9 cellular contexts compared by ENCODE assay signal in the genomic region with DNA sequence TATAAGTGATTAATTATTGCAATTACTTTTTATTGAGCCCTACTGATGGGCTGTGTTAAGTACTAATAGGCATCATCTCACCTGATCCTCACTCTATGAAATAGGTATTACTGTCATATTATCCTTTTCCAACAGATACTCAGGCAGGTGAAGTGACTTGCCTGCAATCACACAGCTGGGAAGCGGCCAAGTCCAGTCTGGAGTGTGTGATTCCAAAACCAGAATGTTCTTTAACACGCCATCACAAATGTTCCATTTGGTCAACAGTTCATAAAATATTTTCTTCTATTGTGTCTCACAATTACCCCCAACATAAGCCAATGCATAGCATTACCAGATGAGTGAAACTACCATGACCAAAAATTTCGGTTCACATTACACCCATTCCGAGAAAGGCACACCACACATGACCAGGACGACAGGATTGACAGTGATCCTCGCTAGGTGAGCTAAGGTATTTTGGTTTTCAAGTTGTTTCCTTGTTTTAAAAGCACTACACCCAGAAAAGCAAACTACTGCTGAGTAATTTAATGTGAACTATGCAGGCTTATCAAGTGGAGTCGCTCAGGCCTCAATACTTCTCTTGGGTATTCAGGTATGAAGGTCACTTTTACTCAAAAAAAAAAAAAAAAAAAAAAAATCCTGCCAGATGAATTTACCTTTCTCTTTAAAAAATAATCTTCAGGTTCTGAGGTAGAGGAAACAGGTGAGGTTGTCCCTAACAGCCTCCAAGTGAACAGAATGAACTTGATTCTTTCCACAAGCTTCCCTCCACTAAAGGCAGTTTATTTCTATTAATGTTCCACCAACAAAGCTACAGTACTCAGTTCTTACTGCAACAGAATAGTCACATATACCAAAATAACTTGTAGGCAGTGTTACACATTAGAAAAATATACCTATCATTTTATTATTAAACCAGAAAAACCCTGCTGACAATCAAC. TPM values are rescaled to one million over a fixed set of nuclear protein-coding genes. Genes with fewer than 3 reads are reported as not detected.
A peak's percentile ranks its signal among the peaks of the same experiment; 100 is the strongest.
DNase-seq lines count a peak whose midpoint lies in the region; ATAC-seq and TF ChIP-seq lines count a peak whose summit lies in the region.
"Had no signal": no experiment of that assay in that cellular context is flagged by ENCODE, and none has a peak within 500 bp of the region (broad histone marks: within the 10 kb centered on the region; RNA-seq: fewer than 3 reads in every experiment).

No MANE protein-coding gene starts in this region.

- no peak overlapping the region for H3K27ac Mint-ChIP-seq in central memory CD8-positive, alpha-beta T cell (ENCODE audit: low read depth)
- H3K27ac Mint-ChIP-seq in mesothelial cell of epicardium (peak overlapping the region; percentile 86), type B pancreatic cell (peak overlapping the region; percentile 99)

- no peak for ATAC-seq in Right ventricle myocardium inferior
- no peak for ATAC-seq in central memory CD8-positive, alpha-beta T cell (replicated peaks; ENCODE audit: extremely low read depth, poor library complexity, severe bottlenecking)
- ATAC-seq in GM19395 (IDR thresholded peaks at IDR 0.05; ENCODE audit: unreplicated experiment) = no peak
- ATAC-seq in GM18520 (IDR thresholded peaks at IDR 0.05; ENCODE audit: unreplicated experiment) = no peak

- peaks cover 30% of the 10 kb centered on the region for H3K36me3 Mint-ChIP-seq in central memory CD8-positive, alpha-beta T cell (ENCODE audit: insufficient read depth)
- H3K36me3 Mint-ChIP-seq in mesothelial cell of epicardium (no peaks in the 10 kb centered on the region), type B pancreatic cell (peaks cover 4% of the 10 kb centered on the region)

- H3K27me3 Mint-ChIP-seq in central memory CD8-positive, alpha-beta T cell = no peaks in the 10 kb centered on the region
- no peaks in the 10 kb centered on the region for H3K27me3 Mint-ChIP-seq in mesothelial cell of epicardium (ENCODE audit: low read depth)
- H3K27me3 Mint-ChIP-seq in type B pancreatic cell = peaks cover 6% of the 10 kb centered on the region

- H3K36me3 ChIP-seq in cardiac muscle cell = no peaks in the 10 kb centered on the region

- no peaks in the 10 kb centered on the region for H3K27me3 ChIP-seq in cardiac muscle cell

- peaks cover 85% of the 10 kb centered on the region for H3K4me1 Mint-ChIP-seq in central memory CD8-positive, alpha-beta T cell
- peaks cover 56% of the 10 kb centered on the region for H3K4me1 Mint-ChIP-seq in mesothelial cell of epicardium
- H3K4me1 Mint-ChIP-seq in type B pancreatic cell (ENCODE audit: unreplicated experiment) = peaks cover 42% of the 10 kb centered on the region

- DNase-seq in cardiac muscle cell (ENCODE audit: low read depth in 1 of 2, low spot score in 1 of 2) = no peak
- DNase-seq in Right ventricle myocardium inferior (ENCODE audit: missing footprints) = no peak
- no peak for DNase-seq in central memory CD8-positive, alpha-beta T cell (ENCODE audit: low spot score in 2 of 2)
- no peak for DNase-seq in mesothelial cell of epicardium (ENCODE audit: low spot score in 2 of 2, unreplicated experiment in 2 of 2)
- no peak for DNase-seq in type B pancreatic cell (ENCODE audit: extremely low spot score, unreplicated experiment)
- DNase-seq in UCSD-AML1 (lab: John Stamatoyannopoulos, UW; ENCODE audit: unreplicated experiment) = no peak
- DNase-seq: SHP77 had no signal

- H3K9me3 Mint-ChIP-seq in central memory CD8-positive, alpha-beta T cell = no peaks in the 10 kb centered on the region
- H3K9me3 Mint-ChIP-seq in mesothelial cell of epicardium (peaks cover 4% of the 10 kb centered on the region), type B pancreatic cell (no peaks in the 10 kb centered on the region)

- H3K4me3 Mint-ChIP-seq in central memory CD8-positive, alpha-beta T cell = peak overlapping the region; percentile 88
- H3K4me3 Mint-ChIP-seq in mesothelial cell of epicardium = peak overlapping the region; percentile 39
- H3K4me3 Mint-ChIP-seq in type B pancreatic cell = peak overlapping the region; percentile 96

- H3K9me3 ChIP-seq in cardiac muscle cell (ENCODE audit: low read depth) = no peaks in the 10 kb centered on the region

- intact Hi-C loops in Right ventricle myocardium inferior (cut with DNase I) = loop anchor here (2.0 kb wide), 1 partner anchor 21 kb away; no protein-coding TSS in a partner anchor

- H3K4me1 ChIP-seq in cardiac muscle cell (ENCODE audit: low read depth) = peaks cover 45% of the 10 kb centered on the region

- no peak overlapping the region for H3K4me3 ChIP-seq in cardiac muscle cell

- no peak for TF ChIP-seq CTCF in cardiac muscle cell (IDR thresholded peaks at IDR 0.05; ENCODE audit: low read depth, low read length)
- no peak for TF ChIP-seq CTCF in mesothelial cell of epicardium (IDR thresholded peaks at IDR 0.05; ENCODE audit: unreplicated experiment)
- TF ChIP-seq CTCF in type B pancreatic cell (conservative IDR thresholded peaks at IDR 0.05) = no peak

- H3K27ac ChIP-seq in cardiac muscle cell = peak overlapping the region; percentile 99

RNA-seq across cellular contexts. Expression of a gene that starts 2.4 kb away (rescaled TPM):
- 47.3 and 52.1 TPM in 2 replicates for total RNA-seq in cardiac muscle cell
- 31.7 and 47.4 TPM in 2 replicates for polyA plus RNA-seq in cardiac muscle cell
- total RNA-seq in Right ventricle myocardium inferior = 25.4 TPM
- total RNA-seq in mesothelial cell of epicardium = 28.1 to 29.1 TPM (median 29.0 TPM) in 3 replicates
- total RNA-seq in type B pancreatic cell (ENCODE audit: low replicate concordance) = 32.4 and 43.6 TPM in 2 replicates

RNA-seq across cellular contexts. Expression of a gene that starts 58.2 kb away (rescaled TPM):
- total RNA-seq in cardiac muscle cell = 36.1 and 38.4 TPM in 2 replicates
- 16.3 and 18.3 TPM in 2 replicates for polyA plus RNA-seq in cardiac muscle cell
- total RNA-seq in Right ventricle myocardium inferior = 17.6 TPM
- 37.6 to 44.2 TPM (median 40.9 TPM) in 3 replicates for total RNA-seq in mesothelial cell of epicardium
- 40.5 and 45.5 TPM in 2 replicates for total RNA-seq in type B pancreatic cell (ENCODE audit: low replicate concordance)

Comparison
In these comparisons a context has a peak if more than half of its experiments do, and no peak if none do; other contexts are left out.
1. H3K4me3 Mint-ChIP-seq: peak in every context shown above with its lines; median percentile 96 in type B pancreatic cell; 88 in central memory CD8-positive, alpha-beta T cell; 39 in mesothelial cell of epicardium.